9 cellular contexts compared by ENCODE assay signal in the genomic region with DNA sequence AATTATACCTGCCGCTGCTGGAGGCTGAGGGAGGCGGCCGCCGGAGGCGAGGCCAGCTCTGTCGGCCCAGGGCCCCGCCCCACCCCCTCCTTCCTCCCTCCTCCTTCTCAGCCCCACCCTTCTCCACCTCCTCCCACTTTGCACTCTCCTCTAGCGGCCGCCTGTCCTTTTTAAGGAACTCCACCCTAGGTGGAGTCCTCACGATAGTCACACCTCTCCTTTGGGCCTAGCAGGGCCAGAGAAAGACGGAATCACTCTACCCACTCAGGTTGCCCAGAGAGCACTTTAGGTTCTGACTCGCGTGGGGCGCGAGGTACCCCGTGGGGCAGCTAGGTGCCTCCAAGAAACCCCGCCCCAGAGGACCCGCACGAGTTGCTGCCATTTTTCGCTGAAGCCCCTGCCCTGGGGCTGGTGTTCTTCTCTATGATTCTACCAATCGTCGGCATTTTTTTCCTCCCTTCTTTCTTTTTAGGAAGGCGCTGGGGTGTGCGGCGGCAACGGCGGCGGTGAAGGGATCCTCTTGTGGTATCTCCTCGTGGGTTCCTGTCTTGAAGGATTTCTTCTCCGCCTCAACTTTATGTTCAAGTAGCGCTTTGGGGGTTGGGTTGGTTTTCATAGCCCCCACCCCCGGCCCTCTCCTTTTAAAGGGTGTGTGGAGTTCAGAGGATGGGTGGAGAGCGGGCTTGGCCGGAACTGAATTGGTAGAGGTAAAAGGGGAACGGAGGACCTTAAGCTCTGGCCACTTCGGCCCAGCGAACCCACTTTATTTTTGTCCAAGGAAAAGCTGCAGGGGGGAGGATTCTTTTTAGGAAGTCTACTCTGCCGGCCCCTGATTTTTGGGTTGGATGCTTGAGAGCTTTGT. TPM values are rescaled to one million over a fixed set of nuclear protein-coding genes. Genes with fewer than 3 reads are reported as not detected.
DNase-seq lines count a peak whose midpoint lies in the region; ATAC-seq, FAIRE-seq and TF ChIP-seq lines count a peak whose summit lies in the region.
"Had no signal": no experiment of that assay in that cellular context is flagged by ENCODE, and none has a peak within 500 bp of the region (broad histone marks: within the 10 kb centered on the region; RNA-seq: fewer than 3 reads in every experiment).

Gene KLF8 (plus strand): TSS at position 136 of the 862 bp plus-strand sequence. CDS start 979 bp downstream, outside the sequence.

- peak; percentile 56 for DNase-seq in RPMI7951 (ENCODE audit: low read depth)
- peak; percentile 33 to 43 (median 38) for DNase-seq in K562 (ENCODE audit: extremely low read depth in 1 of 4, low spot score in 3 of 4)
- DNase-seq in keratinocyte (ENCODE audit: low read depth, low spot score): peak; percentile 19
- DNase-seq in stimulated activated CD4-positive, alpha-beta T cell treated with anti-CD3 and anti-CD28 coated beads, Interleukin-2, amount 100 ng/mL, for 48 hours: peak; percentile 15 to 20
- no peak for DNase-seq in Ammon's horn (ENCODE audit: low spot score)
- no peak for DNase-seq in NCI-H2081 (lab: John Stamatoyannopoulos, UW)

- H3K79me2 ChIP-seq in K562 (ENCODE audit: control insufficient read depth, insufficient read depth, low read length): no peaks in the 10 kb centered on the region
- no peaks in the 10 kb centered on the region for H3K79me2 ChIP-seq in keratinocyte (ENCODE audit: control insufficient read depth, insufficient read depth, low read length)

- ATAC-seq in HG02571 (IDR thresholded peaks at IDR 0.05; ENCODE audit: unreplicated experiment) (peak; percentile 50), K562 (peak; percentile 95)

- H3K4me2 ChIP-seq in K562 (ENCODE audit: insufficient read depth, low read length) (no peak within 1 kb of the TSS), keratinocyte (ENCODE audit: control insufficient read depth, extremely low read depth, insufficient read depth, low read depth, low read length) (peak within 1 kb of the TSS; percentile 61)

- H4K20me1 ChIP-seq in K562 (replicated peaks; ENCODE audit: control insufficient read depth, insufficient read depth, low read length): no peaks in the 10 kb centered on the region
- no peaks in the 10 kb centered on the region for H4K20me1 ChIP-seq in keratinocyte (ENCODE audit: control insufficient read depth, extremely low read depth, insufficient read depth, low read length)

- H3K4me3 ChIP-seq in K562 (no peak within 1 kb of the TSS), keratinocyte (ENCODE audit: control insufficient read depth in 2 of 3, extremely low read depth in 1 of 3, insufficient read depth in 2 of 3, low read depth in 1 of 3, low read length in 3 of 3) (peak within 1 kb of the TSS; percentile 41 to 62 (median 57))

- H3K4me1 ChIP-seq in K562 (replicated peaks in 1 of 2; ENCODE audit: control insufficient read depth in 2 of 2, insufficient read depth in 2 of 2, low read length in 2 of 2) (no peaks in the 10 kb centered on the region), keratinocyte (ENCODE audit: control insufficient read depth, extremely low read depth, insufficient read depth, low read length) (peaks cover 3% of the 10 kb centered on the region)

- 30% methylated on average over 17 of the region's 38 CpGs for WGBS in K562 (ENCODE audit: insufficient coverage, low coverage, missing lambda C conversion rate)

- H2AFZ ChIP-seq in K562 (ENCODE audit: low read depth, low read length): no peak within 1 kb of the TSS
- H2AFZ ChIP-seq in keratinocyte (ENCODE audit: control insufficient read depth, low read length): peak within 1 kb of the TSS; percentile 43

- dilution Hi-C loops in keratinocyte (cut with MboI; ENCODE audit: extremely low pct_ligation_motif_present, low sequenced_read_pairs): no loop called here

- FAIRE-seq in K562 (lab: Jason Lieb, UNC) (no peak), keratinocyte (lab: Jason Lieb, UNC) (no peak)
- FAIRE-seq: TTC549 had no signal

- H3K36me3 ChIP-seq in K562 (ENCODE audit: control insufficient read depth, insufficient read depth, low read length) (no peaks in the 10 kb centered on the region), keratinocyte (ENCODE audit: control insufficient read depth in 2 of 2, extremely low read depth in 1 of 2, insufficient read depth in 2 of 2, low read length in 2 of 2) (peaks cover 0 to 1% of the 10 kb centered on the region in 2 experiments)

- POLR2A ChIA-PET in K562 (lab: Yijun Ruan, JAX): interaction anchor here (0.6 kb wide), 1 partner anchor 494 kb away, joined by 4 read pairs; no protein-coding TSS in a partner anchor

- BruUV-seq in K562 (replicated peaks; lab: Mats Ljungman, UMichigan): no TSS peak

- H3K9me3 ChIP-seq in K562 (replicated peaks; ENCODE audit: control insufficient read depth, insufficient read depth, low read depth, low read length) (no peaks in the 10 kb centered on the region), keratinocyte (ENCODE audit: control insufficient read depth, low read depth, low read length) (no peaks in the 10 kb centered on the region)

- intact Hi-C loops in K562 (cut with micrococcal nuclease): no loop called here

- in situ Hi-C loops in K562 (cut with MboI): no loop called here

- TF ChIP-seq RAD21 in K562 (CRISPR knock-in tag; conservative IDR thresholded peaks at IDR 0.05 in 1 of 2, IDR thresholded peaks at IDR 0.05 in 1 of 2): no peak

- TF ChIP-seq CTCF in K562 (IDR thresholded peaks at IDR 0.05 in 2 of 3, conservative IDR thresholded peaks at IDR 0.05 in 1 of 3; ENCODE audit: insufficient read depth in 2 of 3, low read depth in 1 of 3, low read length in 3 of 3) (no peak), keratinocyte (optimal IDR thresholded peaks at IDR 0.05 in 1 of 3, IDR thresholded peaks at IDR 0.05 in 1 of 3, conservative IDR thresholded peaks at IDR 0.05 in 1 of 3; ENCODE audit: extremely low read depth in 1 of 3, insufficient read depth in 2 of 3, low read length in 3 of 3) (no peak)

- TF ChIP-seq EP300 in K562 (IDR thresholded peaks at IDR 0.05; ENCODE audit: low read length): no peak

- CTCF ChIA-PET in K562 (lab: Yijun Ruan, JAX; ENCODE audit: low intra/inter-chr PET ratio): no interaction called here

- no peak within 1 kb of the TSS for H3K27ac ChIP-seq in K562 (ENCODE audit: extremely low read depth, low read depth, low read length)
- H3K27ac ChIP-seq in keratinocyte (ENCODE audit: control insufficient read depth, insufficient read depth, low read length): peak within 1 kb of the TSS; percentile 57

- H3K9me1 ChIP-seq in K562 (ENCODE audit: control insufficient read depth, insufficient read depth, low read length) (no peaks in the 10 kb centered on the region), keratinocyte (ENCODE audit: control insufficient read depth, extremely low read depth, insufficient read depth, low read length) (no peaks in the 10 kb centered on the region)

- H3K27me3 ChIP-seq in K562 (ENCODE audit: control insufficient read depth in 2 of 2, insufficient read depth in 2 of 2, low read length in 2 of 2): no peaks in the 10 kb centered on the region
- H3K27me3 ChIP-seq in keratinocyte (ENCODE audit: control insufficient read depth, extremely low read depth, insufficient read depth, low read length): no peaks in the 10 kb centered on the region

- H3K9ac ChIP-seq in K562 (ENCODE audit: insufficient read depth in 1 of 2, low read depth in 2 of 2, low read length in 2 of 2): no peak within 1 kb of the TSS
- peak within 1 kb of the TSS; percentile 55 for H3K9ac ChIP-seq in keratinocyte (ENCODE audit: control insufficient read depth, extremely low read depth, insufficient read depth, low read length)

- TF ChIP-seq POLR2A in GM15510 (IDR thresholded peaks at IDR 0.05; ENCODE audit: borderline replicate concordance, extremely low read depth, insufficient read length) (peak; percentile 31), K562 (conservative IDR thresholded peaks at IDR 0.05) (no peak)

RNA-seq across cellular contexts. Expression of gene KLF8, which starts in this region (rescaled TPM):
- total RNA-seq in RPMI7951 (2014; rRNA removed; shearing (Covaris generic)): 2.2 and 3.4 TPM in 2 replicates
- total RNA-seq in K562 (2011; cell fraction: chromatin; rRNA removed; ENCODE audit: low replicate concordance): 0.05 and 0.12 TPM in 2 replicates
- total RNA-seq in K562 (2011; cell fraction: nucleolus; rRNA removed): not detected in 2 replicates
- 0.15 TPM in 2 replicates for total RNA-seq in K562 (2011; cell fraction: nucleoplasm; rRNA removed)
- total RNA-seq in K562 (2014; rRNA removed): 0.05 TPM in 1 of 2 replicates, not detected in the other
- not detected in 2 replicates for total RNA-seq in K562 (2014; rRNA removed; fragmentation: Illumina TruSeq; extraction: Trizol)
- total RNA-seq in K562 (2015; rRNA removed; fragmentation: Illumina TruSeq; extraction: Trizol): 0.04 TPM in 1 of 2 replicates, not detected in the other
- 0.02 and 0.04 TPM in 2 replicates for total RNA-seq in K562 (2021)
- polyA plus RNA-seq in K562 (2011; rRNA removed): 0.07 and 0.10 TPM in 2 replicates
- polyA plus RNA-seq in K562 (2011; cell fraction: cytosol; rRNA removed): not detected in 2 replicates
- polyA plus RNA-seq in K562 (2011; cell fraction: nucleus; rRNA removed): 0.24 and 0.31 TPM in 2 replicates
- 0.07 and 0.17 TPM in 2 replicates for polyA plus RNA-seq in K562 (2012)
- polyA plus RNA-seq in K562 (2014; fragmentation: Illumina TruSeq; extraction: Trizol): 0.06 and 0.07 TPM in 2 replicates
- polyA plus RNA-seq in K562 (2014; fragmentation: Nextera tagmentation; extraction: Ambion mirVana): under 1 TPM in 1 of 2 experiments, not detected in 1; 0.01 TPM
- polyA plus RNA-seq in K562 (2014; rRNA removed): 0.30 TPM in 1 of 2 replicates, not detected in the other
- polyA minus RNA-seq in K562 (2011; rRNA and poly(A)+ RNA removed): 0.04 TPM in 1 of 2 replicates, not detected in the other
- polyA minus RNA-seq in K562 (2011; cell fraction: cytosol; rRNA and poly(A)+ RNA removed): not detected in 2 replicates
- 0.27 TPM in 1 of 2 replicates, not detected in the other for polyA minus RNA-seq in K562 (2011; cell fraction: nucleus; rRNA and poly(A)+ RNA removed)
- 14.3 to 24.7 TPM (median 17.0 TPM) in 3 replicates for polyA plus RNA-seq in keratinocyte
- 5.6 TPM for polyA plus RNA-seq in keratinocyte (2011; ENCODE audit: low read depth)
- 11.2 and 14.7 TPM in 2 replicates for polyA plus RNA-seq in keratinocyte (2011; cell fraction: cytosol; rRNA removed)
- polyA plus RNA-seq in keratinocyte (2011; cell fraction: nucleus; rRNA removed): 63.6 and 72.5 TPM in 2 replicates
- polyA plus RNA-seq in keratinocyte (2012; ENCODE audit: low replicate concordance): 6.1 and 6.3 TPM in 2 replicates
- 16.3 to 41.4 TPM (median 37.7 TPM) in 3 replicates for polyA minus RNA-seq in keratinocyte
- 16.1 TPM for polyA minus RNA-seq in keratinocyte (2011; cell fraction: cytosol; rRNA and poly(A)+ RNA removed)
- polyA minus RNA-seq in keratinocyte (2011; cell fraction: nucleus; rRNA and poly(A)+ RNA removed): 18.7 and 33.5 TPM in 2 replicates

Comparison
In these comparisons a context has a peak if more than half of its experiments do, and no peak if none do; other contexts are left out.
1. RNA of gene KLF8 (polyA plus RNA-seq): 5.6 to 72.5 TPM in keratinocyte; 0.01 to 0.31 TPM in K562; every median in the first group is over 4 times any median in the second.
2. Peak in DNase-seq and ATAC-seq in K562; RNA of the gene not detected or under 1 TPM.
3. DNase-seq: peak in RPMI7951 (single experiment), keratinocyte (single experiment) and stimulated activated CD4-positive, alpha-beta T cell treated with anti-CD3 and anti-CD28 coated beads, Interleukin-2, amount 100 ng/mL, for 48 hours (2 of 2); none in Ammon's horn (single experiment) and NCI-H2081 (0 of 2).